8 cellular contexts compared by ENCODE assay signal in the genomic region with DNA sequence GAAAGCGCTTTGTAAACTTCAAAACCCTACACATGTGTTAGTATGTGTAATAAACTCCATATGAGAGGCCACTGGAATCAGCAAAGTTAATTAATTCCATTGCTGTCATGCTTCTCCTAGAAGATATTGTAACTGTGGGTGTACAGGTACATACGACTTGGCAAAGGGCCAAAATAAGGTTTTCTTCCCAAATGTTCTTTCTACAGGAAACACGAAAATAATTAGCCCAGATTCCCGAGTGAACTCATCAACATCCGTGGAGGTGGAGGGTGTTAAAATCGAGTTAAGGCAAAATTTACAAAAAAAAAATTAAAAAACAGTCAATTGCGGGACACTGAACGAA. TPM values are rescaled to one million over a fixed set of nuclear protein-coding genes. Genes with fewer than 3 reads are reported as not detected.
DNase-seq lines count a peak whose midpoint lies in the region; ATAC-seq and TF ChIP-seq lines count a peak whose summit lies in the region.

No MANE protein-coding gene starts in this region.

- peak; percentile 14 for ATAC-seq in HG02588 (IDR thresholded peaks at IDR 0.05; ENCODE audit: unreplicated experiment)

- peak overlapping the region; percentile 100 for H3K27ac Mint-ChIP-seq in neural crest cell (ENCODE audit: unreplicated experiment)

- H3K4me3 ChIP-seq in epithelial cell of proximal tubule (ENCODE audit: low read depth, low read length): peak overlapping the region; percentile 89

- peaks cover 19% of the 10 kb centered on the region for H3K36me3 Mint-ChIP-seq in neural crest cell (ENCODE audit: low read depth)

- no peaks in the 10 kb centered on the region for H3K4me1 ChIP-seq in ES-I3 (ENCODE audit: insufficient read depth, low read length)

- H3K36me3 ChIP-seq in ES-I3 (ENCODE audit: insufficient read depth, low read length): no peaks in the 10 kb centered on the region

- peaks cover 36% of the 10 kb centered on the region for H3K4me1 Mint-ChIP-seq in neural crest cell

- TF ChIP-seq CTCF in epithelial cell of proximal tubule (conservative IDR thresholded peaks at IDR 0.05; ENCODE audit: low read depth, low read length): no peak
- no peak for TF ChIP-seq CTCF in neural crest cell (conservative IDR thresholded peaks at IDR 0.05)

- peak overlapping the region; percentile 86 for H3K9ac ChIP-seq in ES-I3 (ENCODE audit: low read depth, low read length)

- H3K9me3 Mint-ChIP-seq in neural crest cell: peaks cover 10% of the 10 kb centered on the region

- H3K9me3 ChIP-seq in ES-I3 (ENCODE audit: control insufficient read depth, insufficient read depth, low read length): no peaks in the 10 kb centered on the region; the same call in 1 of the 2 replicates

- no peaks in the 10 kb centered on the region for H3K27me3 Mint-ChIP-seq in neural crest cell (ENCODE audit: low read depth)

- H3K4me3 Mint-ChIP-seq in neural crest cell: peak overlapping the region; percentile 98

- DNase-seq in RPMI8226 (peak; percentile 56), epithelial cell of proximal tubule (ENCODE audit: low read depth) (peak; percentile 12), neural crest cell (ENCODE audit: low read depth, low spot score) (no peak), dermis blood vessel endothelial cell (no peak), ureter (ENCODE audit: low spot score) (no peak), epidermal melanocyte (ENCODE audit: insufficient read length, low spot score) (no peak)

RNA-seq across cellular contexts. Expression of a gene that starts 0.6 kb away (rescaled TPM):
- total RNA-seq in epithelial cell of proximal tubule (25.0 and 29.5 TPM in 2 replicates), neural crest cell (39.4 and 43.4 TPM in 2 replicates), dermis blood vessel endothelial cell (22.1 and 23.5 TPM in 2 replicates), ureter (35.6 TPM)

Comparison
In these comparisons a context has a peak if more than half of its experiments do, and no peak if none do; other contexts are left out.
1. DNase-seq: peak in RPMI8226 (single experiment) and epithelial cell of proximal tubule (single experiment); none in neural crest cell (single experiment), dermis blood vessel endothelial cell (single experiment), ureter (single experiment) and epidermal melanocyte (single experiment).